Comparison of ENCODE assay signal across 8 cellular contexts in genomic region chr6:41779793-41780622, GRCh38. TPM values are rescaled to one million over a fixed set of nuclear protein-coding genes. Genes with fewer than 3 reads are reported as not detected.
DNase-seq lines count a peak whose midpoint lies in the region; ATAC-seq and TF ChIP-seq lines count a peak whose summit lies in the region.

TSS of gene FRS3 (minus strand) at chr6:41779900. CDS start at chr6:41776987, 2,913 bp downstream.

- peak; percentile 86 for ATAC-seq in HG03378 (IDR thresholded peaks at IDR 0.05; ENCODE audit: unreplicated experiment)
- peak; percentile 81 for ATAC-seq in left colon

- H3K36me3 ChIP-seq in BE2C = no peaks in the 10 kb centered on the region

- TF ChIP-seq POLR2A in GM19099 (IDR thresholded peaks at IDR 0.05; ENCODE audit: extremely low read depth, insufficient read length, low read depth) = peak; percentile 55

- TF ChIP-seq CTCF in BE2C (IDR thresholded peaks at IDR 0.05; ENCODE audit: low read depth, low read length) = peak; percentile 85
- peak; percentile 85 for TF ChIP-seq CTCF in choroid plexus epithelial cell (conservative IDR thresholded peaks at IDR 0.05; ENCODE audit: low read depth, low read length)

- H3K27me3 ChIP-seq in BE2C = no peaks in the 10 kb centered on the region

- H3K9me3 ChIP-seq in BE2C = no peaks in the 10 kb centered on the region

- H3K4me1 ChIP-seq in BE2C = no peaks in the 10 kb centered on the region

- intact Hi-C loops in left colon (cut with DNase I, micrococcal nuclease) = loop anchor here (5.0 to 10.0 kb wide), 2 partner anchors 265 to 267 kb away; no protein-coding TSS in a partner anchor

- peak; percentile 97 for DNase-seq in BE2C
- peak; percentile 89 for DNase-seq in NCI-H460 (ENCODE audit: extremely low read depth, low read depth)
- DNase-seq in activated CD4-positive, alpha-beta T cell treated with anti-CD3 and anti-CD28 coated beads for 24 hours (ENCODE audit: low read depth in 2 of 2) = peak; percentile 100
- DNase-seq in choroid plexus epithelial cell (ENCODE audit: low read depth) = peak; percentile 95
- DNase-seq in left colon = peak; percentile 98 to 99
- peak; percentile 100 for DNase-seq in stimulated activated CD4-positive, alpha-beta T cell treated with anti-CD3 and anti-CD28 coated beads, Interleukin-1b, Interleukin-23, amount 100 ng/mL, for 4 hours (ENCODE audit: low read depth in 2 of 2)

- H3K4me3 ChIP-seq in BE2C (ENCODE audit: low read depth, low read length) (peak within 1 kb of the TSS; percentile 70), choroid plexus epithelial cell (ENCODE audit: low read depth, low read length) (peak within 1 kb of the TSS; percentile 67)

RNA-seq across cellular contexts. Expression of gene FRS3, which starts in this region (rescaled TPM):
- 22.2 TPM for polyA plus RNA-seq in BE2C (2012; ENCODE audit: insufficient read depth, insufficient read length, low read depth)
- 1.2 and 2.5 TPM in 2 replicates for total RNA-seq in NCI-H460 (2014; rRNA removed; shearing (Covaris generic))
- polyA plus RNA-seq in NCI-H460 (2014; cell fraction: nucleus; rRNA removed) = 1.5 and 2.2 TPM in 2 replicates
- 1 to 10 TPM; 3.3 to 4.4 TPM for total RNA-seq in left colon

Comparison
In these comparisons a context has a peak if more than half of its experiments do, and no peak if none do; other contexts are left out.
1. Peak in every context shown above with its lines: DNase-seq, ATAC-seq and H3K4me3 ChIP-seq.